In genomic region chr20:2705931-2706645, GRCh38 we compare ENCODE assay signal across 18 cellular contexts. TPM values are rescaled to one million over a fixed set of nuclear protein-coding genes. Genes with fewer than 3 reads are reported as not detected.
DNase-seq lines count a peak whose midpoint lies in the region; ATAC-seq and TF ChIP-seq lines count a peak whose summit lies in the region.
"Had no signal": no experiment of that assay in that cellular context is flagged by ENCODE, and none has a peak within 500 bp of the region (broad histone marks: within the 10 kb centered on the region; RNA-seq: fewer than 3 reads in every experiment).

No MANE protein-coding gene starts in this region.

- no peak overlapping the region for H3K27ac Mint-ChIP-seq in WTC11
- H3K27ac Mint-ChIP-seq: CD4-positive, CD25-positive, alpha-beta regulatory T cell had no signal

- no peak overlapping the region for H3K4me3 Mint-ChIP-seq in WTC11
- H3K4me3 Mint-ChIP-seq: CD4-positive, CD25-positive, alpha-beta regulatory T cell had no signal

- no peaks in the 10 kb centered on the region for H3K36me3 Mint-ChIP-seq in WTC11
- H3K36me3 Mint-ChIP-seq: CD4-positive, CD25-positive, alpha-beta regulatory T cell had no signal

- no peaks in the 10 kb centered on the region for H3K9me3 Mint-ChIP-seq in WTC11
- H3K9me3 Mint-ChIP-seq: CD4-positive, CD25-positive, alpha-beta regulatory T cell had no signal

- CTCF ChIA-PET in WTC11 (lab: Charles Lee), result interaction anchor here (1.5 to 1.9 kb wide), 2 partner anchors 12 to 18 kb away, joined by 6 to 10 read pairs; no protein-coding TSS in a partner anchor

- peak; percentile 60 for DNase-seq in activated effector memory CD4-positive, alpha-beta T cell treated with anti-CD3 and anti-CD28 coated beads, Interleukin-2, amount 50 U/mL, for 16 hours
- DNase-seq in activated effector memory CD4-positive, alpha-beta T cell treated with Interleukin-2 at 50 U/mL for 16 hours, result no peak
- DNase-seq in WTC11 (ENCODE audit: low spot score), result no peak
- DNase-seq in left lobe of liver (ENCODE audit: low spot score), result peak; percentile 33
- no peak for DNase-seq in medulla oblongata (ENCODE audit: extremely low spot score)
- no peak for DNase-seq in occipital lobe (lab: John Stamatoyannopoulos, UW)
- DNase-seq: CD4-positive, CD25-positive, alpha-beta regulatory T cell; DMS79; GOT3; MG63; NCI-H1105; NCI-H1694 treated with DMSO at 0.1 percent for 48 hours; NCI-H2171; NCI-H446 treated with DMSO at 0.1 percent for 48 hours; NCI-H774 had no signal

- no peak for TF ChIP-seq CTCF in WTC11 (IDR thresholded peaks at IDR 0.05)

- ATAC-seq in WTC11 (peak; percentile 27), left lobe of liver (no peak), GM19467 (IDR thresholded peaks at IDR 0.05; ENCODE audit: unreplicated experiment) (no peak)
- ATAC-seq: Panc1, Right ventricle myocardium inferior had no signal

- POLR2A ChIA-PET in WTC11 (lab: Charles Lee), result no interaction called here

- peaks cover 37% of the 10 kb centered on the region for H3K4me1 Mint-ChIP-seq in WTC11
- H3K4me1 Mint-ChIP-seq: CD4-positive, CD25-positive, alpha-beta regulatory T cell had no signal

- H3K27me3 Mint-ChIP-seq in WTC11 (ENCODE audit: low read depth), result peaks cover 53% of the 10 kb centered on the region

TF ChIP-seq in WTC11, 78 proteins besides CTCF, POLR2A, EP300 and RAD21:
- TF ChIP-seq CBFB (CRISPR knock-in tag; IDR thresholded peaks at IDR 0.05; ENCODE audit: low read depth) (no peak), ELF4 (CRISPR knock-in tag; IDR thresholded peaks at IDR 0.05; ENCODE audit: low read depth) (no peak), FOXK1 (CRISPR knock-in tag; IDR thresholded peaks at IDR 0.05) (no peak)
TF ChIP-seq in WTC11: peak in this region for 0.

RNA-seq across cellular contexts. Expression of gene EBF4, which starts 13.5 kb away (rescaled TPM):
- total RNA-seq in WTC11 (2021) (2.7 to 5.0 TPM (median 3.2 TPM) in 3 replicates), left lobe of liver (8.9 TPM), occipital lobe (10.5 TPM)

RNA-seq across cellular contexts. Expression of gene IDH3B, which starts 42.1 kb away (rescaled TPM):
- total RNA-seq in WTC11 (2021), result 101 to 136 TPM (median 107 TPM) in 3 replicates
- total RNA-seq in left lobe of liver, result 46.9 TPM
- 51.6 TPM for total RNA-seq in occipital lobe

RNA-seq across cellular contexts. Expression of gene NOP56, which starts 53.7 kb away (rescaled TPM):
- 484 to 634 TPM (median 500 TPM) in 3 replicates for total RNA-seq in WTC11 (2021)
- 30.4 TPM for total RNA-seq in left lobe of liver
- 114 TPM for total RNA-seq in occipital lobe

Comparison
In these comparisons a context has a peak if more than half of its experiments do, and no peak if none do; other contexts are left out.
1. DNase-seq: peak in activated effector memory CD4-positive, alpha-beta T cell treated with anti-CD3 and anti-CD28 coated beads, Interleukin-2, amount 50 U/mL, for 16 hours (single experiment) and left lobe of liver (single experiment); none in activated effector memory CD4-positive, alpha-beta T cell treated with Interleukin-2 at 50 U/mL for 16 hours (single experiment), WTC11 (single experiment), medulla oblongata (single experiment) and occipital lobe (single experiment).